In the genomic region with DNA sequence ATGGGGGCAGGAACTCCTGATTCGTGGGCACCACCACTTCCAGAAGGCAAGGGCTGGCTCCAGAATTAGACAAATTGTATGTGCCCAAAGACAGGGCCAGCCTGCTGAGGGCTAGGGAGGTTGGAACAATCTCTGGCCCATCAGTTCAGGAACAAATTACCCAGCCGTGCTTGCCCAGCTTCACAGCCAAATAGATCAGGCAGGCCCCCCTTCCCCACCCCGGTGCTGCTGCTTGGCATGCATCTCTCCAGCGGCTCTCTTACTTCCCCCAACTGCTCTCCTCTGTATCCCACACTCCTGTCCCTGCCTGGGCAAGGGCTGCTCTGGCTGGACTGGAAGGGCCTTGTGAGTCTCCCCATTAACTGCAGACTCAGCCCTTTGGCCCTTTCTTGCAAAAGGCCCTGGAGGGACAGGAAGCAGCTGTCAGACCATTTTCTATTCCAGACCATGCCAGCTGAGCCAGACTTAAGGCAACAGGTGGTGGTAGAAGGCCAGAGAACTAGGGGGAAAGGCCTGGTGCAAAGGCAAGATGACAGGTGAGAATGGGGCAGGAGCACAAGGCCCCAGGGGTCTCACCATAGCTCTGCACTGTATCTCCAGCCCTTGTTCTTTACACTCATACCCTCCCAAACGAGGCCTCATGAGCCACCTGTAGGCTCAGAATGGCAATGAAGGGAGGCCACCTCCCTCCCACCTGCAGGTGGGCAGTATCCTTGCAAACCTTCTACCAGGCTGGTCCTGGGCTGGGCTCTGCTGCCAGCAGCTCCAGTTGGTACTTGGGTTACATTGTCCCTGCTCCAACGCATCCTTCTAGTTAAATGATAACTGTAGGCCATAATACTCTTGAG, we compare ENCODE assay signal across 25 cellular contexts. TPM values are rescaled to one million over a fixed set of nuclear protein-coding genes. Genes with fewer than 3 reads are reported as not detected.
DNase-seq lines count a peak whose midpoint lies in the region; ATAC-seq, FAIRE-seq and TF ChIP-seq lines count a peak whose summit lies in the region.
"Had no signal": no experiment of that assay in that cellular context is flagged by ENCODE, and none has a peak within 500 bp of the region (broad histone marks: within the 10 kb centered on the region; RNA-seq: fewer than 3 reads in every experiment).

No MANE protein-coding gene starts in this region.

- no peaks in the 10 kb centered on the region for H3K36me3 Mint-ChIP-seq in activated T-cell treated with anti-CD3 and anti-CD28 coated beads, Interleukin-2, amount 50 U/mL, for 72 hours (ENCODE audit: insufficient read depth in 2 of 2)
- H3K36me3 Mint-ChIP-seq: activated naive CD4-positive, alpha-beta T cell treated with anti-CD3 and anti-CD28 coated beads, Interleukin-2, amount 10 ng/mL, durations not matched to agents 7 days and 5 days; stimulated activated effector memory CD8-positive, alpha-beta T cell treated with anti-CD3 and anti-CD28 coated beads, Interleukin-12 subunit alpha, Interleukin-12 subunit beta, amount 100 ng/mL, for 72 hours; T-cell had no signal

- POLR2A ChIA-PET in HCT116 (lab: Charles Lee), result no interaction called here

- no peak overlapping the region for H3K27ac Mint-ChIP-seq in activated T-cell treated with anti-CD3 and anti-CD28 coated beads, Interleukin-2, amount 50 U/mL, for 72 hours
- H3K27ac Mint-ChIP-seq: activated CD8-positive, alpha-beta T cell treated with anti-CD3 and anti-CD28 coated beads, Interleukin-2, amount 10 ng/mL, durations not matched to agents 7 days and 5 days; activated naive CD4-positive, alpha-beta T cell treated with anti-CD3 and anti-CD28 coated beads, Interleukin-2, amount 10 ng/mL, durations not matched to agents 7 days and 5 days; memory B cell; naive thymus-derived CD4-positive, alpha-beta T cell; stimulated activated effector memory CD8-positive, alpha-beta T cell treated with anti-CD3 and anti-CD28 coated beads, Interleukin-12 subunit alpha, Interleukin-12 subunit beta, amount 100 ng/mL, for 72 hours; T-cell had no signal

- no peak overlapping the region for H3K4me3 Mint-ChIP-seq in activated T-cell treated with anti-CD3 and anti-CD28 coated beads, Interleukin-2, amount 50 U/mL, for 72 hours
- H3K4me3 Mint-ChIP-seq: activated CD8-positive, alpha-beta T cell treated with anti-CD3 and anti-CD28 coated beads, Interleukin-2, amount 10 ng/mL, durations not matched to agents 7 days and 5 days; activated naive CD4-positive, alpha-beta T cell treated with anti-CD3 and anti-CD28 coated beads, Interleukin-2, amount 10 ng/mL, durations not matched to agents 7 days and 5 days; memory B cell; naive thymus-derived CD4-positive, alpha-beta T cell; stimulated activated effector memory CD8-positive, alpha-beta T cell treated with anti-CD3 and anti-CD28 coated beads, Interleukin-12 subunit alpha, Interleukin-12 subunit beta, amount 100 ng/mL, for 72 hours; T-cell had no signal

- RAD21 ChIA-PET in HCT116 (lab: Charles Lee; ENCODE audit: low non-redundant PET in 1 of 2, low total read pairs in 2 of 2, uncharacterized antibody in 2 of 2, unreplicated experiment in 2 of 2), result no interaction called here

- H3K27ac ChIP-seq in HCT116 (ENCODE audit: low read depth, low read length), result no peak overlapping the region
- H3K27ac ChIP-seq in MM.1S (ENCODE audit: low read length), result peak overlapping the region; percentile 19; the same call in 1 of the 2 replicates
- H3K27ac ChIP-seq in colonic mucosa, result no peak overlapping the region
- no peak overlapping the region for H3K27ac ChIP-seq in psoas muscle
- H3K27ac ChIP-seq: dorsolateral prefrontal cortex, Peyer's patch, SJSA1, testis had no signal

- H3K9me3 ChIP-seq in HCT116 (ENCODE audit: control insufficient read depth in 1 of 2, insufficient read depth in 1 of 2, low read depth in 1 of 2, low read length in 2 of 2), result no peaks in the 10 kb centered on the region
- no peaks in the 10 kb centered on the region for H3K9me3 ChIP-seq in MM.1S (replicated peaks; ENCODE audit: insufficient read depth, low read length)
- no peaks in the 10 kb centered on the region for H3K9me3 ChIP-seq in colonic mucosa
- H3K9me3 ChIP-seq in psoas muscle, result no peaks in the 10 kb centered on the region
- H3K9me3 ChIP-seq: Peyer's patch, SJSA1, testis had no signal

- no peaks in the 10 kb centered on the region for H3F3A ChIP-seq in MM.1S (ENCODE audit: insufficient read depth, low read length)

- H3K4me2 ChIP-seq in HCT116 (ENCODE audit: low read length) (no peak overlapping the region), MM.1S (ENCODE audit: low read depth, low read length) (peak overlapping the region; percentile 26; the same call in 1 of the 2 replicates)

- FAIRE-seq in HTR-8/SVneo (lab: Jason Lieb, UNC), result no peak
- FAIRE-seq: D721Med, endothelial cell of umbilical vein, TTC549 had no signal

- 39 to 44% (median 41%) methylated on average over 6 of the region's 6 CpGs for WGBS in psoas muscle, 3 donors

- no peak overlapping the region for H2AFZ ChIP-seq in HCT116 (ENCODE audit: low read depth, low read length, poor library complexity, severe bottlenecking)
- no peak overlapping the region for H2AFZ ChIP-seq in MM.1S (ENCODE audit: low read length)

- H3K27me3 Mint-ChIP-seq in activated T-cell treated with anti-CD3 and anti-CD28 coated beads, Interleukin-2, amount 50 U/mL, for 72 hours (ENCODE audit: low read depth), result no peaks in the 10 kb centered on the region

- no TSS peak for BruUV-seq in HCT116 (replicated peaks; lab: Mats Ljungman, UMichigan)

- no peak for TF ChIP-seq RAD21 in HCT116 (IDR thresholded peaks at IDR 0.05; ENCODE audit: low read depth)

- H3K36me3 ChIP-seq in HCT116 (ENCODE audit: control insufficient read depth in 1 of 2, insufficient read depth in 2 of 2, low read length in 2 of 2) (peaks cover 3 to 12% of the 10 kb centered on the region in 2 experiments; a peak in 3 of 4 replicates), MM.1S (replicated peaks; ENCODE audit: insufficient read depth, low read length) (0 out of 2 replicates have a peak, but pooled peaks cover 3% of the 10 kb centered on the region), colonic mucosa (no peaks in the 10 kb centered on the region), psoas muscle (ENCODE audit: insufficient read depth in 1 of 2, low read depth in 1 of 2) (no peaks in the 10 kb centered on the region)
- H3K36me3 ChIP-seq: SJSA1 had no signal

- H3K4me1 ChIP-seq in HCT116 (ENCODE audit: control insufficient read depth in 1 of 2, insufficient read depth in 2 of 2, low read length in 2 of 2), result peaks cover 7 to 23% of the 10 kb centered on the region in 2 experiments
- peaks cover 26% of the 10 kb centered on the region for H3K4me1 ChIP-seq in MM.1S (ENCODE audit: low read length)
- peaks cover 1% of the 10 kb centered on the region for H3K4me1 ChIP-seq in colonic mucosa
- peaks cover 4% of the 10 kb centered on the region for H3K4me1 ChIP-seq in psoas muscle
- H3K4me1 ChIP-seq: testis had no signal

- H3K4me3 ChIP-seq in HCT116 (replicated peaks in 1 of 2; ENCODE audit: low read depth in 1 of 2, low read length in 2 of 2) (no peak overlapping the region), MM.1S (ENCODE audit: low read length) (no peak overlapping the region), colonic mucosa (no peak overlapping the region), psoas muscle (no peak overlapping the region)
- H3K4me3 ChIP-seq: dorsolateral prefrontal cortex, Peyer's patch, SJSA1, testis had no signal

- no peaks in the 10 kb centered on the region for H4K20me1 ChIP-seq in HCT116 (ENCODE audit: insufficient read depth)
- no peaks in the 10 kb centered on the region for H4K20me1 ChIP-seq in MM.1S (ENCODE audit: insufficient read depth, low read length)

- DNase-seq in HCT116 (ENCODE audit: low read depth, low spot score), result no peak
- DNase-seq in MM.1S, result peak; percentile 66
- peak; percentile 17 for DNase-seq in colonic mucosa
- DNase-seq in psoas muscle, result no peak
- no peak for DNase-seq in activated T-cell treated with anti-CD3 and anti-CD28 coated beads, Interleukin-2, amount 50 U/mL, for 72 hours
- no peak for DNase-seq in HTR-8/SVneo (ENCODE audit: insufficient read length, low spot score)
- DNase-seq: activated CD4-positive, alpha-beta T cell treated with anti-CD3 and anti-CD28 coated beads for 1 hour; activated CD8-positive, alpha-beta T cell treated with anti-CD3 and anti-CD28 coated beads, Interleukin-2, amount 10 ng/mL, durations not matched to agents 7 days and 5 days; activated naive CD4-positive, alpha-beta T cell treated with anti-CD3 and anti-CD28 coated beads, Interleukin-2, amount 10 ng/mL, durations not matched to agents 7 days and 5 days; dorsolateral prefrontal cortex; kidney glomerular epithelial cell; naive thymus-derived CD4-positive, alpha-beta T cell; NCI-H1436; NCI-H510A treated with DMSO at 0.1 percent for 48 hours; Peyer's patch; stimulated activated CD4-positive, alpha-beta T cell treated with anti-CD3 and anti-CD28 coated beads, Interleukin-2, amount 100 ng/mL, for 48 hours; T-cell; testis had no signal

- peak; percentile 33; the same call in 1 of the 2 replicates for ATAC-seq in HCT116
- peak; percentile 67 to 81 (median 72) for ATAC-seq in psoas muscle
- ATAC-seq in activated T-cell treated with anti-CD3 and anti-CD28 coated beads, Interleukin-2, amount 50 U/mL, for 72 hours (replicated peaks in 1 of 2), result no peak
- ATAC-seq in activated CD4-positive, CD25-positive, alpha-beta regulatory T cell treated with anti-CD3 and anti-CD28 coated beads, Interleukin-2, amount 50 U/mL, for 24 hours, result no peak
- ATAC-seq: activated CD8-positive, alpha-beta T cell treated with anti-CD3 and anti-CD28 coated beads, Interleukin-2, amount 10 ng/mL, durations not matched to agents 7 days and 5 days; naive thymus-derived CD4-positive, alpha-beta T cell; stimulated activated effector memory CD8-positive, alpha-beta T cell treated with anti-CD3 and anti-CD28 coated beads, Interleukin-12 subunit alpha, Interleukin-12 subunit beta, amount 100 ng/mL, for 72 hours; T-cell had no signal

- intact Hi-C loops in HCT116 (cut with micrococcal nuclease), result no loop called here
- intact Hi-C loops in colonic mucosa (cut with DNase I), result no loop called here
- intact Hi-C loops in psoas muscle (cut with DNase I), result no loop called here

- H3K79me2 ChIP-seq in HCT116 (ENCODE audit: insufficient read depth, low read length) (no peaks in the 10 kb centered on the region), MM.1S (ENCODE audit: low read length) (no peaks in the 10 kb centered on the region)

- no peak overlapping the region for H3K9ac ChIP-seq in HCT116 (ENCODE audit: low read length)
- no peak overlapping the region for H3K9ac ChIP-seq in MM.1S (ENCODE audit: low read length)
- H3K9ac ChIP-seq in colonic mucosa (ENCODE audit: low read depth in 2 of 2, low read length in 2 of 2), result no peak overlapping the region

- no peak for TF ChIP-seq POLR2A in HCT116 (IDR thresholded peaks at IDR 0.05; ENCODE audit: borderline replicate concordance, extremely low read depth, insufficient read depth, insufficient read length)

- CTCF ChIA-PET in HCT116 (lab: Charles Lee), result no interaction called here

- TF ChIP-seq CTCF in HCT116 (IDR thresholded peaks at IDR 0.05 in 2 of 3, conservative IDR thresholded peaks at IDR 0.05 in 1 of 3; ENCODE audit: borderline replicate concordance in 1 of 3, insufficient read depth in 1 of 3, low read depth in 2 of 3, low read length in 2 of 3) (no peak), MM.1S (IDR thresholded peaks at IDR 0.05; ENCODE audit: low read length) (peak; percentile 27; the same call in 1 of the 2 replicates), colonic mucosa (IDR thresholded peaks at IDR 0.05) (no peak), psoas muscle (IDR thresholded peaks at IDR 0.05) (no peak)

- H3K9me2 ChIP-seq in HCT116 (ENCODE audit: insufficient read depth) (no peaks in the 10 kb centered on the region), MM.1S (replicated peaks; ENCODE audit: insufficient read depth, low read length) (no peaks in the 10 kb centered on the region)

- H3K27me3 ChIP-seq in HCT116 (ENCODE audit: insufficient read depth, low read length) (no peaks in the 10 kb centered on the region), MM.1S (replicated peaks; ENCODE audit: insufficient read depth, low read length) (no peaks in the 10 kb centered on the region), colonic mucosa (no peaks in the 10 kb centered on the region), psoas muscle (ENCODE audit: insufficient read depth in 3 of 3, low read length in 2 of 3) (peaks cover 0 to 15% (median 0%) of the 10 kb centered on the region in 3 donors)
- H3K27me3 ChIP-seq: Peyer's patch, SJSA1, testis had no signal

- H3K9me3 Mint-ChIP-seq in activated T-cell treated with anti-CD3 and anti-CD28 coated beads, Interleukin-2, amount 50 U/mL, for 72 hours, result no peaks in the 10 kb centered on the region
- H3K9me3 Mint-ChIP-seq: activated naive CD4-positive, alpha-beta T cell treated with anti-CD3 and anti-CD28 coated beads, Interleukin-2, amount 10 ng/mL, durations not matched to agents 7 days and 5 days; memory B cell; stimulated activated effector memory CD8-positive, alpha-beta T cell treated with anti-CD3 and anti-CD28 coated beads, Interleukin-12 subunit alpha, Interleukin-12 subunit beta, amount 100 ng/mL, for 72 hours; T-cell had no signal

- no peaks in the 10 kb centered on the region for H3K4me1 Mint-ChIP-seq in activated T-cell treated with anti-CD3 and anti-CD28 coated beads, Interleukin-2, amount 50 U/mL, for 72 hours (ENCODE audit: low read depth)
- H3K4me1 Mint-ChIP-seq: activated naive CD4-positive, alpha-beta T cell treated with anti-CD3 and anti-CD28 coated beads, Interleukin-2, amount 10 ng/mL, durations not matched to agents 7 days and 5 days; memory B cell; T-cell had no signal

RNA-seq across cellular contexts. Expression of gene ACAA2, which starts 30.7 kb away (rescaled TPM):
- total RNA-seq in HCT116 (2021; ENCODE audit: unreplicated experiment) (18.2 TPM), colonic mucosa (100 to 1,000 TPM; 152 to 276 TPM), psoas muscle (100 to 1,000 TPM in 2 of 4 donors, 10 to 100 TPM in 2; 75.5 to 158 (median 99.8) TPM)
- polyA plus RNA-seq in HCT116 (2012), result 14.7 and 17.2 TPM in 2 replicates
- 100 to 1,000 TPM in 1 of 3 donors, 10 to 100 TPM in 2; 77.4 to 101 (median 95.4) TPM for polyA plus RNA-seq in psoas muscle
- 10 to 100 TPM; 79.0 to 84.1 TPM for total RNA-seq in activated T-cell treated with anti-CD3 and anti-CD28 coated beads, Interleukin-2, amount 50 U/mL, for 72 hours

Comparison
In these comparisons a context has a peak if more than half of its experiments do, and no peak if none do; other contexts are left out.
1. ATAC-seq: peak in HCT116 (single experiment) and psoas muscle (4 of 4); none in activated T-cell treated with anti-CD3 and anti-CD28 coated beads, Interleukin-2, amount 50 U/mL, for 72 hours (0 of 2) and activated CD4-positive, CD25-positive, alpha-beta regulatory T cell treated with anti-CD3 and anti-CD28 coated beads, Interleukin-2, amount 50 U/mL, for 24 hours (0 of 2).
2. DNase-seq: peak in MM.1S (single experiment) and colonic mucosa (single experiment); none in HCT116 (single experiment), psoas muscle (0 of 2), activated T-cell treated with anti-CD3 and anti-CD28 coated beads, Interleukin-2, amount 50 U/mL, for 72 hours (0 of 2) and HTR-8/SVneo (single experiment).